In the genomic region with DNA sequence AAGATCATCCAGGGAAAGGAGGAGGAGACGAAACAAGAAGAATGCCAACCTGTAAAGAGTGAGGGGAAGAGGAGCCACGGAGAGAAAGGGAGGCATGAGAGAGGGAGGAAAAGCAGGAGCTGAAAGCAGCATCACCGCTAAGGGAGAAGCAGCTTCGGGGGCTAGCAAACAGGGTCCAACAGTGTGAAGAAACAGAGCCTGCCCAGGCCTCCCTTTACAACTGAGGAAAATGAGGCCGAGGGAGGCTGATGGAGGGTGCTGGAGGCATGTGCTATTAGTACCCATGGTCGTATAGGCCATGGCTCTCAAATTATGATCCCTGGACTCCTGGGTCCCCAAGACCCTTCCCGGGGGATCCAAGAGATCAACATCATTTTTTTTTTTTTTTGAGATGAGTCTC, we compare ENCODE assay signal across 17 cellular contexts. TPM values are rescaled to one million over a fixed set of nuclear protein-coding genes. Genes with fewer than 3 reads are reported as not detected.
A peak's percentile ranks its signal among the peaks of the same experiment; 100 is the strongest.
DNase-seq lines count a peak whose midpoint lies in the region; ATAC-seq lines count a peak whose summit lies in the region.
"Had no signal": no experiment of that assay in that cellular context is flagged by ENCODE, and none has a peak within 500 bp of the region (broad histone marks: within the 10 kb centered on the region; RNA-seq: fewer than 3 reads in every experiment).

No MANE protein-coding gene starts in this region.

- H3K36me3 Mint-ChIP-seq in activated CD8-positive, alpha-beta memory T cell treated with anti-CD3 and anti-CD28 coated beads, Interleukin-2, amount 10 ng/mL, durations not matched to agents 7 days and 5 days: peaks cover 26% of the 10 kb centered on the region
- peaks cover 22% of the 10 kb centered on the region for H3K36me3 Mint-ChIP-seq in activated T-helper 17 cell treated with anti-CD3 and anti-CD28 coated beads, Interleukin-2, amount 50 U/mL, for 72 hours (ENCODE audit: low read depth)
- no peaks in the 10 kb centered on the region for H3K36me3 Mint-ChIP-seq in stimulated activated effector memory CD8-positive, alpha-beta T cell treated with anti-CD3 and anti-CD28 coated beads, Interleukin-12 subunit alpha, Interleukin-12 subunit beta, amount 100 ng/mL, for 72 hours

- H3K27me3 ChIP-seq in mucosa of rectum (ENCODE audit: control insufficient read depth in 2 of 2, insufficient read depth in 2 of 2, low read length in 2 of 2): no peaks in the 10 kb centered on the region
- H3K27me3 ChIP-seq: BLaER1 treated with 17β-estradiol and CSF1 and Interleukin-3, amounts not matched to agents 10 nM and 100 nM had no signal

- peak overlapping the region; percentile 94 to 96 for H3K27ac ChIP-seq in mucosa of rectum (ENCODE audit: low read depth in 2 of 2, low read length in 2 of 2)
- H3K27ac ChIP-seq: HL-60 had no signal

- peaks cover 18% of the 10 kb centered on the region for H3K4me1 Mint-ChIP-seq in activated CD8-positive, alpha-beta memory T cell treated with anti-CD3 and anti-CD28 coated beads, Interleukin-2, amount 10 ng/mL, durations not matched to agents 7 days and 5 days
- H3K4me1 Mint-ChIP-seq in activated T-helper 17 cell treated with anti-CD3 and anti-CD28 coated beads, Interleukin-2, amount 50 U/mL, for 72 hours: peaks cover 6% of the 10 kb centered on the region
- H3K4me1 Mint-ChIP-seq in stimulated activated effector memory CD8-positive, alpha-beta T cell treated with anti-CD3 and anti-CD28 coated beads, Interleukin-12 subunit alpha, Interleukin-12 subunit beta, amount 100 ng/mL, for 72 hours: peaks cover 27% of the 10 kb centered on the region

- CTCF ChIA-PET in activated CD8-positive, alpha-beta memory T cell treated with anti-CD3 and anti-CD28 coated beads, Interleukin-2, amount 10 ng/mL, durations not matched to agents 7 days and 5 days (lab: Charles Lee): no interaction called here

- ATAC-seq in activated CD8-positive, alpha-beta memory T cell treated with anti-CD3 and anti-CD28 coated beads, Interleukin-2, amount 10 ng/mL, durations not matched to agents 7 days and 5 days: no peak
- no peak for ATAC-seq in activated T-helper 17 cell treated with anti-CD3 and anti-CD28 coated beads, Interleukin-2, amount 50 U/mL, for 72 hours (replicated peaks)
- ATAC-seq in stimulated activated effector memory CD8-positive, alpha-beta T cell treated with anti-CD3 and anti-CD28 coated beads, Interleukin-12 subunit alpha, Interleukin-12 subunit beta, amount 100 ng/mL, for 72 hours: no peak
- no peak for ATAC-seq in GM19035 (IDR thresholded peaks at IDR 0.05; ENCODE audit: unreplicated experiment)

- H3K36me3 ChIP-seq in mucosa of rectum (ENCODE audit: control insufficient read depth in 2 of 2, insufficient read depth in 2 of 2, low read length in 2 of 2): peaks cover 0 to 3% of the 10 kb centered on the region in 2 donors

- H3K27me3 Mint-ChIP-seq in activated CD8-positive, alpha-beta memory T cell treated with anti-CD3 and anti-CD28 coated beads, Interleukin-2, amount 10 ng/mL, durations not matched to agents 7 days and 5 days: no peaks in the 10 kb centered on the region
- no peaks in the 10 kb centered on the region for H3K27me3 Mint-ChIP-seq in activated T-helper 17 cell treated with anti-CD3 and anti-CD28 coated beads, Interleukin-2, amount 50 U/mL, for 72 hours
- H3K27me3 Mint-ChIP-seq: CD4-positive, alpha-beta T cell had no signal

- H3K27ac Mint-ChIP-seq in activated CD8-positive, alpha-beta memory T cell treated with anti-CD3 and anti-CD28 coated beads, Interleukin-2, amount 10 ng/mL, durations not matched to agents 7 days and 5 days: no peak overlapping the region
- H3K27ac Mint-ChIP-seq in activated T-helper 17 cell treated with anti-CD3 and anti-CD28 coated beads, Interleukin-2, amount 50 U/mL, for 72 hours: peak overlapping the region; percentile 9
- H3K27ac Mint-ChIP-seq in stimulated activated effector memory CD8-positive, alpha-beta T cell treated with anti-CD3 and anti-CD28 coated beads, Interleukin-12 subunit alpha, Interleukin-12 subunit beta, amount 100 ng/mL, for 72 hours: peak overlapping the region; percentile 69
- H3K27ac Mint-ChIP-seq: CD4-positive, alpha-beta T cell; HFFc6 had no signal

- H3K9me3 Mint-ChIP-seq in activated CD8-positive, alpha-beta memory T cell treated with anti-CD3 and anti-CD28 coated beads, Interleukin-2, amount 10 ng/mL, durations not matched to agents 7 days and 5 days (ENCODE audit: low read depth): no peaks in the 10 kb centered on the region
- H3K9me3 Mint-ChIP-seq in activated T-helper 17 cell treated with anti-CD3 and anti-CD28 coated beads, Interleukin-2, amount 50 U/mL, for 72 hours: no peaks in the 10 kb centered on the region
- no peaks in the 10 kb centered on the region for H3K9me3 Mint-ChIP-seq in stimulated activated effector memory CD8-positive, alpha-beta T cell treated with anti-CD3 and anti-CD28 coated beads, Interleukin-12 subunit alpha, Interleukin-12 subunit beta, amount 100 ng/mL, for 72 hours
- H3K9me3 Mint-ChIP-seq: CD4-positive, alpha-beta T cell had no signal

- H3K4me3 Mint-ChIP-seq in activated CD8-positive, alpha-beta memory T cell treated with anti-CD3 and anti-CD28 coated beads, Interleukin-2, amount 10 ng/mL, durations not matched to agents 7 days and 5 days: no peak overlapping the region
- H3K4me3 Mint-ChIP-seq in activated T-helper 17 cell treated with anti-CD3 and anti-CD28 coated beads, Interleukin-2, amount 50 U/mL, for 72 hours: no peak overlapping the region
- no peak overlapping the region for H3K4me3 Mint-ChIP-seq in stimulated activated effector memory CD8-positive, alpha-beta T cell treated with anti-CD3 and anti-CD28 coated beads, Interleukin-12 subunit alpha, Interleukin-12 subunit beta, amount 100 ng/mL, for 72 hours
- H3K4me3 Mint-ChIP-seq: CD4-positive, alpha-beta T cell; HFFc6 had no signal

- no peaks in the 10 kb centered on the region for H3K9me3 ChIP-seq in mucosa of rectum (ENCODE audit: control insufficient read depth in 2 of 2, low read length in 2 of 2)

- peak; percentile 33 for DNase-seq in activated CD8-positive, alpha-beta memory T cell treated with anti-CD3 and anti-CD28 coated beads, Interleukin-2, amount 50 U/mL, for 48 hours
- no peak for DNase-seq in activated CD8-positive, alpha-beta memory T cell treated with anti-CD3 and anti-CD28 coated beads, Interleukin-2, amount 10 ng/mL, durations not matched to agents 7 days and 5 days
- no peak for DNase-seq in stimulated activated effector memory CD8-positive, alpha-beta T cell treated with anti-CD3 and anti-CD28 coated beads, Interleukin-12 subunit alpha, Interleukin-12 subunit beta, amount 100 ng/mL, for 72 hours (ENCODE audit: low spot score in 2 of 2)
- no peak for DNase-seq in activated CD4-positive, alpha-beta T cell treated with anti-CD3 and anti-CD28 coated beads for 48 hours
- DNase-seq in GF-D8 (lab: John Stamatoyannopoulos, UW): no peak
- DNase-seq: ACHN; Calu3; CD4-positive, alpha-beta T cell; DMS79; EL; HCEC 1CT; HFFc6 had no signal

- H3K4me3 ChIP-seq in mucosa of rectum (ENCODE audit: low read length in 2 of 2): no peak overlapping the region
- H3K4me3 ChIP-seq: BLaER1 treated with 17β-estradiol and CSF1 and Interleukin-3, amounts not matched to agents 10 nM and 100 nM had no signal

- no peak overlapping the region for H3K9ac ChIP-seq in mucosa of rectum (ENCODE audit: low read depth in 1 of 2, low read length in 2 of 2)
- H3K9ac ChIP-seq: BLaER1 treated with 17β-estradiol and CSF1 and Interleukin-3, amounts not matched to agents 10 nM and 100 nM had no signal

- peaks cover 11 to 26% of the 10 kb centered on the region in 2 donors for H3K4me1 ChIP-seq in mucosa of rectum (ENCODE audit: control insufficient read depth in 2 of 2, insufficient read depth in 2 of 2, low read length in 2 of 2)

RNA-seq across cellular contexts. Expression of a gene that starts 50.4 kb away (rescaled TPM):
- 1 to 10 TPM; 1.3 to 1.8 TPM for total RNA-seq in activated CD8-positive, alpha-beta memory T cell treated with anti-CD3 and anti-CD28 coated beads, Interleukin-2, amount 10 ng/mL, durations not matched to agents 7 days and 5 days
- total RNA-seq in activated T-helper 17 cell treated with anti-CD3 and anti-CD28 coated beads, Interleukin-2, amount 50 U/mL, for 72 hours: 1 to 10 TPM in 1 of 2 donors, under 1 TPM in 1; 0.73 to 3.4 TPM
